11 cellular contexts compared by ENCODE assay signal in the genomic region with DNA sequence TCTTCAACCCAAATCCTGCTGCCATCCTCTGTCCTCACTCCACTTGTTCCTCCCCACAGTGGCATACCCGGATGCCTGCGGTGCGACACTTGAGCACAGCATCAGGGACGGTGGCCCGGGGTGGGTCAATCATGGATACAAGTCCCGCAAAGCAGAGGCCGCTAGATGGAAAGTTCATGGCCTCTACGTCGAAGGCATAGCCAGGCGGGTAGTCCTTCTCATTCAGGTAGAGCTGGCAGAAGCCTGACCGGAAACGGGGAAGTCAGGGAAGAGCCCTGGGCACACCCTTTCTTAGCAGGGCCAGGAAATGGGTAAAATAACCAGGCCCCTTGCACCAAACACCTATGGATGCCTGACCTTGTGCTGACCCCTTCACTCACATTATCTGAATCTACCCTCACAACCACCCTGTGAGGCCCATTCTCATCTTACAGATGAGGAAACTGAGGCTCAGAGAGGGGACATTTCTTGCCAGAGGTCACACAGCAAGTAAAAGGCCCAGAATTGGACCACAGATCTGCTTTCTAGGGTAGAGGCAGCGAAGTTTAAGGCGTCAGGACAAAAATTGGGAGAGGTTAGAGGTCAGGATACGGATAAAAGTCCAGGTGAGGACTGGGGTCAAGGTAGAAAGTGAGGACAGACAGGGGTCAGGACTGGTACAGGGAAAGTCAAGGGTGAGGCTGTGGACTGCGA. TPM values are rescaled to one million over a fixed set of nuclear protein-coding genes. Genes with fewer than 3 reads are reported as not detected.
DNase-seq lines count a peak whose midpoint lies in the region; ATAC-seq and TF ChIP-seq lines count a peak whose summit lies in the region.
"Had no signal": no experiment of that assay in that cellular context is flagged by ENCODE, and none has a peak within 500 bp of the region (broad histone marks: within the 10 kb centered on the region; RNA-seq: fewer than 3 reads in every experiment).

No MANE protein-coding gene starts in this region.

- no peaks in the 10 kb centered on the region for H3K9me3 ChIP-seq in iPS-18a (ENCODE audit: control insufficient read depth, low read depth, low read length)
- H3K9me3 ChIP-seq: SJSA1 had no signal

- DNase-seq in activated naive CD4-positive, alpha-beta T cell (lab: John Stamatoyannopoulos, UW): no peak
- no peak for DNase-seq in activated B cell treated with CpG ODN at 0.5 μM for 24 hours
- DNase-seq in stimulated activated effector memory CD8-positive, alpha-beta T cell treated with anti-CD3 and anti-CD28 coated beads, Interleukin-12 subunit alpha, Interleukin-12 subunit beta, amount 100 ng/mL, for 72 hours (ENCODE audit: low spot score in 2 of 2): no peak
- no peak for DNase-seq in activated CD4-positive, CD25-positive, alpha-beta regulatory T cell treated with anti-CD3 and anti-CD28 coated beads, Interleukin-2, amount 50 U/mL, for 72 hours
- DNase-seq in NCI-H226: no peak
- DNase-seq: cortex of kidney, HCEC 1CT had no signal

- H3K4me1 Mint-ChIP-seq in activated naive CD4-positive, alpha-beta T cell treated with anti-CD3 and anti-CD28 coated beads, Interleukin-2, amount 50 U/mL, for 24 hours: peaks cover 9% of the 10 kb centered on the region
- peaks cover 24% of the 10 kb centered on the region for H3K4me1 Mint-ChIP-seq in activated B cell treated with CpG ODN at 0.5 μM for 24 hours
- H3K4me1 Mint-ChIP-seq in stimulated activated effector memory CD8-positive, alpha-beta T cell treated with anti-CD3 and anti-CD28 coated beads, Interleukin-12 subunit alpha, Interleukin-12 subunit beta, amount 100 ng/mL, for 72 hours: peaks cover 12% of the 10 kb centered on the region

- POLR2A ChIA-PET in activated B cell treated with CpG ODN at 0.5 μM for 24 hours (lab: Charles Lee): interaction anchor here (0.7 kb wide), 1 partner anchor 131 kb away, joined by 4 read pairs; no protein-coding TSS in a partner anchor

- peak overlapping the region; percentile 80 for H3K4me3 Mint-ChIP-seq in activated naive CD4-positive, alpha-beta T cell treated with anti-CD3 and anti-CD28 coated beads, Interleukin-2, amount 50 U/mL, for 24 hours
- peak overlapping the region; percentile 33 for H3K4me3 Mint-ChIP-seq in activated B cell treated with CpG ODN at 0.5 μM for 24 hours
- peak overlapping the region; percentile 67 for H3K4me3 Mint-ChIP-seq in stimulated activated effector memory CD8-positive, alpha-beta T cell treated with anti-CD3 and anti-CD28 coated beads, Interleukin-12 subunit alpha, Interleukin-12 subunit beta, amount 100 ng/mL, for 72 hours

- H3K4me3 ChIP-seq in iPS-18a (ENCODE audit: low read length): peak overlapping the region; percentile 73
- H3K4me3 ChIP-seq: SJSA1 had no signal

- H3K36me3 Mint-ChIP-seq in activated naive CD4-positive, alpha-beta T cell treated with anti-CD3 and anti-CD28 coated beads, Interleukin-2, amount 50 U/mL, for 24 hours: peaks cover under 1% of the 10 kb centered on the region
- H3K36me3 Mint-ChIP-seq in activated B cell treated with CpG ODN at 0.5 μM for 24 hours (ENCODE audit: low read depth): no peaks in the 10 kb centered on the region
- no peaks in the 10 kb centered on the region for H3K36me3 Mint-ChIP-seq in stimulated activated effector memory CD8-positive, alpha-beta T cell treated with anti-CD3 and anti-CD28 coated beads, Interleukin-12 subunit alpha, Interleukin-12 subunit beta, amount 100 ng/mL, for 72 hours

- no peak overlapping the region for H3K9ac ChIP-seq in iPS-18a (ENCODE audit: low read length)

- H3K27ac ChIP-seq in iPS-18a (ENCODE audit: low read length): no peak overlapping the region
- H3K27ac ChIP-seq: SJSA1 had no signal

- H3K9me3 Mint-ChIP-seq in activated naive CD4-positive, alpha-beta T cell treated with anti-CD3 and anti-CD28 coated beads, Interleukin-2, amount 50 U/mL, for 24 hours: no peaks in the 10 kb centered on the region
- H3K9me3 Mint-ChIP-seq in activated B cell treated with CpG ODN at 0.5 μM for 24 hours: no peaks in the 10 kb centered on the region
- H3K9me3 Mint-ChIP-seq in stimulated activated effector memory CD8-positive, alpha-beta T cell treated with anti-CD3 and anti-CD28 coated beads, Interleukin-12 subunit alpha, Interleukin-12 subunit beta, amount 100 ng/mL, for 72 hours: no peaks in the 10 kb centered on the region

- peaks cover 24% of the 10 kb centered on the region for H3K27me3 Mint-ChIP-seq in activated naive CD4-positive, alpha-beta T cell treated with anti-CD3 and anti-CD28 coated beads, Interleukin-2, amount 50 U/mL, for 24 hours
- peaks cover 46% of the 10 kb centered on the region for H3K27me3 Mint-ChIP-seq in activated B cell treated with CpG ODN at 0.5 μM for 24 hours

- CTCF ChIA-PET in activated B cell treated with CpG ODN at 0.5 μM for 24 hours (lab: Charles Lee): interaction anchor here (0.9 kb wide), 1 partner anchor 9 kb away, joined by 3 read pairs; no protein-coding TSS in a partner anchor

- intact Hi-C loops in activated B cell treated with CpG ODN at 0.5 μM for 24 hours (cut with micrococcal nuclease): no loop called here

- no peak for ATAC-seq in activated B cell treated with CpG ODN at 0.5 μM for 24 hours (ENCODE audit: low read depth)
- no peak for ATAC-seq in stimulated activated effector memory CD8-positive, alpha-beta T cell treated with anti-CD3 and anti-CD28 coated beads, Interleukin-12 subunit alpha, Interleukin-12 subunit beta, amount 100 ng/mL, for 72 hours
- no peak for ATAC-seq in HG02642 (IDR thresholded peaks at IDR 0.05; ENCODE audit: poor library complexity, unreplicated experiment)

- H3K4me1 ChIP-seq in iPS-18a (ENCODE audit: control insufficient read depth, low read depth, low read length): peaks cover 3% of the 10 kb centered on the region
- H3K4me1 ChIP-seq: SJSA1 had no signal

- TF ChIP-seq CTCF in activated B cell treated with CpG ODN at 0.5 μM for 24 hours (IDR thresholded peaks at IDR 0.05): no peak

- H3K27me3 ChIP-seq in iPS-18a (ENCODE audit: control insufficient read depth, insufficient read depth, low read length): peaks cover 16% of the 10 kb centered on the region

- H3K27ac Mint-ChIP-seq in activated naive CD4-positive, alpha-beta T cell treated with anti-CD3 and anti-CD28 coated beads, Interleukin-2, amount 50 U/mL, for 24 hours: no peak overlapping the region
- H3K27ac Mint-ChIP-seq in activated B cell treated with CpG ODN at 0.5 μM for 24 hours: no peak overlapping the region
- no peak overlapping the region for H3K27ac Mint-ChIP-seq in stimulated activated effector memory CD8-positive, alpha-beta T cell treated with anti-CD3 and anti-CD28 coated beads, Interleukin-12 subunit alpha, Interleukin-12 subunit beta, amount 100 ng/mL, for 72 hours

- no peaks in the 10 kb centered on the region for H3K36me3 ChIP-seq in iPS-18a (ENCODE audit: control insufficient read depth, low read depth, low read length)
- H3K36me3 ChIP-seq: SJSA1 had no signal

RNA-seq across cellular contexts. Expression of a gene that starts 6.5 kb away (rescaled TPM):
- total RNA-seq in activated B cell treated with CpG ODN at 0.5 μM for 24 hours: not detected in 2 replicates
- total RNA-seq: SJSA1 had no signal

RNA-seq across cellular contexts. Expression of a gene that starts 11.6 kb away (rescaled TPM):
- 46.9 and 55.3 TPM in 2 replicates for total RNA-seq in activated B cell treated with CpG ODN at 0.5 μM for 24 hours

RNA-seq across cellular contexts. Expression of a gene that starts 23.7 kb away (rescaled TPM):
- total RNA-seq in activated B cell treated with CpG ODN at 0.5 μM for 24 hours: not detected in 2 replicates
- total RNA-seq: SJSA1 had no signal

RNA-seq across cellular contexts. Expression of a gene that starts 28.9 kb away (rescaled TPM):
- total RNA-seq in activated B cell treated with CpG ODN at 0.5 μM for 24 hours: not detected in 2 replicates
- total RNA-seq: SJSA1 had no signal

RNA-seq across cellular contexts. Expression of a gene that starts 29.0 kb away (rescaled TPM):
- not detected in 2 replicates for total RNA-seq in activated B cell treated with CpG ODN at 0.5 μM for 24 hours
- total RNA-seq: SJSA1 had no signal
